14 cellular contexts compared by ENCODE assay signal in genomic region chr14:69674546-69675245, GRCh38.
DNase-seq lines count a peak whose midpoint lies in the region; ATAC-seq and TF ChIP-seq lines count a peak whose summit lies in the region.
"Had no signal": no experiment of that assay in that cellular context is flagged by ENCODE, and none has a peak within 500 bp of the region (broad histone marks: within the 10 kb centered on the region; RNA-seq: fewer than 3 reads in every experiment).

No MANE protein-coding gene starts in this region.

- no peak overlapping the region for H3K9ac ChIP-seq in muscle layer of colon (ENCODE audit: low read length)

- no peak for TF ChIP-seq CTCF in thoracic aorta (IDR thresholded peaks at IDR 0.05)
- TF ChIP-seq CTCF in WERI-Rb-1 (IDR thresholded peaks at IDR 0.05; ENCODE audit: low read depth, low read length) = no peak

- no peaks in the 10 kb centered on the region for H3K27me3 Mint-ChIP-seq in T-helper 2 cell treated with Interferon-gamma antibody and Interleukin-4, amounts not matched to agents 5 μg/mL and 100 μg/mL, for 36 hours (ENCODE audit: low read depth)
- no peaks in the 10 kb centered on the region for H3K27me3 Mint-ChIP-seq in activated naive CD8-positive, alpha-beta T cell treated with anti-CD3 and anti-CD28 coated beads, Interleukin-2, amount 10 ng/mL, durations not matched to agents 7 days and 5 days

- H3K27ac ChIP-seq in muscle layer of colon (ENCODE audit: low read depth, low read length) (peak overlapping the region; percentile 5), thoracic aorta (peak overlapping the region; percentile 53 to 61), WERI-Rb-1 (no peak overlapping the region)
- H3K27ac ChIP-seq: A549, HL-60 had no signal

- H3K4me1 ChIP-seq in muscle layer of colon (ENCODE audit: insufficient read depth, low read length) = peaks cover 45% of the 10 kb centered on the region
- peaks cover 47 to 68% of the 10 kb centered on the region in 2 donors for H3K4me1 ChIP-seq in thoracic aorta (ENCODE audit: control insufficient read depth in 1 of 2, low read depth in 2 of 2)
- H3K4me1 ChIP-seq: A549 had no signal

- H3K4me3 ChIP-seq in muscle layer of colon (ENCODE audit: low read depth in 1 of 2, low read length in 2 of 2) = no peak overlapping the region
- H3K4me3 ChIP-seq in thoracic aorta = peak overlapping the region; percentile 12
- H3K4me3 ChIP-seq in WERI-Rb-1 (ENCODE audit: low read depth, low read length) = no peak overlapping the region
- H3K4me3 ChIP-seq: A549 had no signal

- peaks cover 16% of the 10 kb centered on the region for H3K36me3 Mint-ChIP-seq in T-helper 2 cell treated with Interferon-gamma antibody and Interleukin-4, amounts not matched to agents 5 μg/mL and 100 μg/mL, for 36 hours (ENCODE audit: low read depth)
- peaks cover 24% of the 10 kb centered on the region for H3K36me3 Mint-ChIP-seq in activated naive CD8-positive, alpha-beta T cell treated with anti-CD3 and anti-CD28 coated beads, Interleukin-2, amount 10 ng/mL, durations not matched to agents 7 days and 5 days

- POLR2A ChIA-PET in activated naive CD8-positive, alpha-beta T cell treated with anti-CD3 and anti-CD28 coated beads, Interleukin-2, amount 10 ng/mL, durations not matched to agents 7 days and 5 days (lab: Charles Lee) = interaction anchor here (1.0 to 1.7 kb wide), 2 partner anchors 31 to 44 kb away, joined by 3 read pairs; no protein-coding TSS in a partner anchor

- DNase-seq in T-helper 2 cell treated with Interferon-gamma antibody and Interleukin-4, amounts not matched to agents 5 μg/mL and 100 μg/mL, for 36 hours (ENCODE audit: low spot score) = no peak
- DNase-seq in T-helper 2 cell (no peak), thoracic aorta (ENCODE audit: low spot score) (no peak), WERI-Rb-1 (no peak)
- no peak for DNase-seq in activated naive CD8-positive, alpha-beta T cell treated with anti-CD3 and anti-CD28 coated beads, Interleukin-2, amount 10 ng/mL, durations not matched to agents 7 days and 5 days
- DNase-seq: cerebellar nuclear complex, EL, NCI-H146, nephron progenitor cell had no signal

- H3K4me3 Mint-ChIP-seq in T-helper 2 cell treated with Interferon-gamma antibody and Interleukin-4, amounts not matched to agents 5 μg/mL and 100 μg/mL, for 36 hours = peak overlapping the region; percentile 79
- H3K4me3 Mint-ChIP-seq in activated naive CD8-positive, alpha-beta T cell treated with anti-CD3 and anti-CD28 coated beads, Interleukin-2, amount 10 ng/mL, durations not matched to agents 7 days and 5 days = peak overlapping the region; percentile 70
- H3K4me3 Mint-ChIP-seq: nephron progenitor cell had no signal

- H3K9me3 ChIP-seq in muscle layer of colon (ENCODE audit: low read length) = no peaks in the 10 kb centered on the region
- no peaks in the 10 kb centered on the region for H3K9me3 ChIP-seq in thoracic aorta
- no peaks in the 10 kb centered on the region for H3K9me3 ChIP-seq in WERI-Rb-1 (ENCODE audit: severe bottlenecking)
- H3K9me3 ChIP-seq: A549 had no signal

- peaks cover 66% of the 10 kb centered on the region for H3K4me1 Mint-ChIP-seq in T-helper 2 cell treated with Interferon-gamma antibody and Interleukin-4, amounts not matched to agents 5 μg/mL and 100 μg/mL, for 36 hours (ENCODE audit: low read depth)
- peaks cover 65% of the 10 kb centered on the region for H3K4me1 Mint-ChIP-seq in activated naive CD8-positive, alpha-beta T cell treated with anti-CD3 and anti-CD28 coated beads, Interleukin-2, amount 10 ng/mL, durations not matched to agents 7 days and 5 days

- no peaks in the 10 kb centered on the region for H3K9me3 Mint-ChIP-seq in T-helper 2 cell treated with Interferon-gamma antibody and Interleukin-4, amounts not matched to agents 5 μg/mL and 100 μg/mL, for 36 hours
- no peaks in the 10 kb centered on the region for H3K9me3 Mint-ChIP-seq in activated naive CD8-positive, alpha-beta T cell treated with anti-CD3 and anti-CD28 coated beads, Interleukin-2, amount 10 ng/mL, durations not matched to agents 7 days and 5 days
- H3K9me3 Mint-ChIP-seq: nephron progenitor cell had no signal

- ATAC-seq in activated naive CD8-positive, alpha-beta T cell treated with anti-CD3 and anti-CD28 coated beads, Interleukin-2, amount 10 ng/mL, durations not matched to agents 7 days and 5 days (ENCODE audit: low read depth) = no peak
- no peak for ATAC-seq in thoracic aorta (ENCODE audit: insufficient number of reproducible peaks, low FRiP score, low read depth)
- no peak for ATAC-seq in GM21737 (IDR thresholded peaks at IDR 0.05; ENCODE audit: unreplicated experiment)
- no peak for ATAC-seq in esophagus mucosa
- ATAC-seq: A549 had no signal

- H3K27me3 ChIP-seq in muscle layer of colon (ENCODE audit: control insufficient read depth in 1 of 2, insufficient read depth in 2 of 2, low read length in 2 of 2) (no peaks in the 10 kb centered on the region), thoracic aorta (replicated peaks; ENCODE audit: insufficient read depth) (no peaks in the 10 kb centered on the region), WERI-Rb-1 (ENCODE audit: insufficient read depth, low read depth, severe bottlenecking) (no peaks in the 10 kb centered on the region)

- no peaks in the 10 kb centered on the region for H3K36me3 ChIP-seq in muscle layer of colon (ENCODE audit: insufficient read depth, low read length)
- H3K36me3 ChIP-seq in thoracic aorta = no peaks in the 10 kb centered on the region
- peaks cover 24% of the 10 kb centered on the region for H3K36me3 ChIP-seq in WERI-Rb-1

- peak overlapping the region; percentile 85 for H3K27ac Mint-ChIP-seq in T-helper 2 cell treated with Interferon-gamma antibody and Interleukin-4, amounts not matched to agents 5 μg/mL and 100 μg/mL, for 36 hours
- peak overlapping the region; percentile 85 for H3K27ac Mint-ChIP-seq in activated naive CD8-positive, alpha-beta T cell treated with anti-CD3 and anti-CD28 coated beads, Interleukin-2, amount 10 ng/mL, durations not matched to agents 7 days and 5 days
- H3K27ac Mint-ChIP-seq: nephron progenitor cell had no signal
